ENCODE assay signal across 21 cellular contexts in genomic region chr4:136741468-136741867, GRCh38.
DNase-seq lines count a peak whose midpoint lies in the region; ATAC-seq and TF ChIP-seq lines count a peak whose summit lies in the region.
"Had no signal": no experiment of that assay in that cellular context is flagged by ENCODE, and none has a peak within 500 bp of the region (broad histone marks: within the 10 kb centered on the region; RNA-seq: fewer than 3 reads in every experiment).

No MANE protein-coding gene starts in this region.

- WGBS in mesodermal cell (ENCODE audit: insufficient coverage in 2 of 2), 2 experiments, result no CpG with 5 or more reads among the region's 2 CpGs
- 49 to 60% methylated on average over 2 of the region's 2 CpGs for WGBS in esophagus squamous epithelium, 2 donors

- H3K27me3 ChIP-seq in PC-3 (ENCODE audit: low read length) (no peaks in the 10 kb centered on the region), esophagus squamous epithelium (no peaks in the 10 kb centered on the region)
- H3K27me3 ChIP-seq: colonic mucosa, gastroesophageal sphincter had no signal

- peak overlapping the region; percentile 52 for H3K9ac ChIP-seq in PC-3 (ENCODE audit: low read length)
- H3K9ac ChIP-seq: parathyroid adenoma had no signal

- BruUV-seq in PC-3 (replicated peaks; lab: Mats Ljungman, UMichigan), result no TSS peak

- DNase-seq in Daoy (ENCODE audit: low read depth) (peak; percentile 18), PC-3 (peak; percentile 57), epithelial cell of esophagus (ENCODE audit: low read depth) (peak; percentile 62), esophagus squamous epithelium (lab: John Stamatoyannopoulos, UW) (no peak), epidermal melanocyte (ENCODE audit: insufficient read length, low spot score) (no peak)
- DNase-seq: activated CD4-positive, alpha-beta T cell treated with anti-CD3 and anti-CD28 coated beads for 36 hours; activated naive CD4-positive, alpha-beta T cell treated with anti-CD3 and anti-CD28 coated beads, Interleukin-2, amount 10 ng/mL, durations not matched to agents 7 days and 5 days; activated T-cell treated with anti-CD3 and anti-CD28 coated beads, Interleukin-2, amount 50 U/mL, for 72 hours; CD4-positive, alpha-beta T cell; colonic mucosa; endodermal cell; HFFc6; NCI-H526 treated with DMSO at 0.1 percent for 48 hours; stimulated activated CD4-positive, alpha-beta T cell treated with anti-CD3 and anti-CD28 coated beads, Interleukin-2, amount 100 ng/mL, for 24 hours; stimulated activated naive B cell treated with anti-CD40 and anti-IgM and Interleukin-4, amounts not matched to agents 10 μg/mL and 1 μg/mL and 100 μg/mL, for 72 hours had no signal

- H3F3A ChIP-seq in PC-3 (ENCODE audit: low read length, unreplicated experiment), result no peaks in the 10 kb centered on the region

- TF ChIP-seq CTCF in PC-3 (conservative IDR thresholded peaks at IDR 0.05; ENCODE audit: low read depth, low read length), result no peak
- no peak for TF ChIP-seq CTCF in epithelial cell of esophagus (IDR thresholded peaks at IDR 0.05; ENCODE audit: insufficient read depth, low read depth, low read length, missing control alignments)
- no peak for TF ChIP-seq CTCF in esophagus squamous epithelium (IDR thresholded peaks at IDR 0.05)

- intact Hi-C loops in PC-3 (cut with micrococcal nuclease), result no loop called here
- intact Hi-C loops in esophagus squamous epithelium (cut with DNase I), result no loop called here

- H3K4me1 ChIP-seq in PC-3 (ENCODE audit: insufficient read depth, low read length) (peaks cover 15% of the 10 kb centered on the region), mesodermal cell (ENCODE audit: control insufficient read depth, insufficient read depth, low read length, poor library complexity, severe bottlenecking) (peaks cover 17% of the 10 kb centered on the region), esophagus squamous epithelium (no peaks in the 10 kb centered on the region)
- H3K4me1 ChIP-seq: colonic mucosa, gastroesophageal sphincter, parathyroid adenoma had no signal

- peak overlapping the region; percentile 84; the same call in 1 of the 2 replicates for H2AFZ ChIP-seq in PC-3 (ENCODE audit: low read length)
- H2AFZ ChIP-seq: parathyroid adenoma had no signal

- POLR2A ChIA-PET in PC-3 (lab: Charles Lee; ENCODE audit: unreplicated experiment), result no interaction called here

- H3K36me3 ChIP-seq in PC-3 (ENCODE audit: low read depth, low read length) (no peaks in the 10 kb centered on the region), mesodermal cell (ENCODE audit: control insufficient read depth, insufficient read depth, low read length) (no peaks in the 10 kb centered on the region), esophagus squamous epithelium (no peaks in the 10 kb centered on the region)
- H3K36me3 ChIP-seq: colonic mucosa, gastroesophageal sphincter had no signal

- no peaks in the 10 kb centered on the region for H3K9me2 ChIP-seq in PC-3 (replicated peaks; ENCODE audit: low read length)

- CTCF ChIA-PET in PC-3 (lab: Charles Lee), result no interaction called here

- ATAC-seq in PC-3, result peak; percentile 89
- no peak for ATAC-seq in GM21360 (IDR thresholded peaks at IDR 0.05; ENCODE audit: unreplicated experiment)
- no peak for ATAC-seq in GM19455 (IDR thresholded peaks at IDR 0.05; ENCODE audit: unreplicated experiment)
- ATAC-seq: activated CD4-positive, alpha-beta T cell treated with anti-CD3 and anti-CD28 coated beads for 36 hours; activated T-cell treated with anti-CD3 and anti-CD28 coated beads, Interleukin-2, amount 50 U/mL, for 72 hours; gastroesophageal sphincter; natural killer cell treated with Interleukin-12 subunit alpha and Interleukin-12 subunit beta and Interleukin-15 and Interleukin-18, amount 100 ng/mL, for 72 hours; stimulated activated naive B cell treated with anti-CD40 and anti-IgM and Interleukin-4, amounts not matched to agents 10 μg/mL and 1 μg/mL and 100 μg/mL, for 72 hours had no signal

- TF ChIP-seq POLR2A in esophagus squamous epithelium (IDR thresholded peaks at IDR 0.05), result no peak

- no peaks in the 10 kb centered on the region for H3K9me3 ChIP-seq in PC-3 (ENCODE audit: low read length)
- H3K9me3 ChIP-seq in mesodermal cell (ENCODE audit: control insufficient read depth, low read length), result peaks cover 8% of the 10 kb centered on the region
- H3K9me3 ChIP-seq in esophagus squamous epithelium, result no peaks in the 10 kb centered on the region
- H3K9me3 ChIP-seq: colonic mucosa, gastroesophageal sphincter had no signal

- H3K4me2 ChIP-seq in PC-3 (ENCODE audit: low read length), result peak overlapping the region; percentile 63

- H3K27ac ChIP-seq in PC-3 (ENCODE audit: low read length) (peak overlapping the region; percentile 78), mesodermal cell (ENCODE audit: low read depth, low read length, severe bottlenecking) (peak overlapping the region; percentile 62), esophagus squamous epithelium (no peak overlapping the region)
- H3K27ac ChIP-seq: colonic mucosa, gastroesophageal sphincter, parathyroid adenoma had no signal

- H4K20me1 ChIP-seq in PC-3 (ENCODE audit: low read length), result no peaks in the 10 kb centered on the region

- H3K79me2 ChIP-seq in PC-3 (ENCODE audit: low read length), result no peaks in the 10 kb centered on the region
- H3K79me2 ChIP-seq: parathyroid adenoma had no signal

- H3K4me3 ChIP-seq in PC-3 (ENCODE audit: low read length) (0 out of 2 replicates have a peak overlapping the region, but pooled peaks have one; percentile 27), epithelial cell of esophagus (ENCODE audit: low read length) (no peak overlapping the region), mesodermal cell (ENCODE audit: extremely low read depth, insufficient read depth, low read length, poor library complexity, severe bottlenecking) (no peak overlapping the region), esophagus squamous epithelium (no peak overlapping the region)
- H3K4me3 ChIP-seq: colonic mucosa, gastroesophageal sphincter had no signal

Comparison
In these comparisons a context has a peak if more than half of its experiments do, and no peak if none do; other contexts are left out.
1. DNase-seq: peak in Daoy (single experiment), PC-3 (single experiment) and epithelial cell of esophagus (single experiment); none in esophagus squamous epithelium (single experiment) and epidermal melanocyte (single experiment).
2. H3K27ac ChIP-seq: peak in PC-3 (single experiment) and mesodermal cell (single experiment); none in esophagus squamous epithelium (0 of 4).